In genomic region chr16:67709050-67709449, GRCh38 we compare ENCODE assay signal across 22 cellular contexts.
"Had no signal": no experiment of that assay in that cellular context is flagged by ENCODE, and none has a peak within 500 bp of the region (broad histone marks: within the 10 kb centered on the region; RNA-seq: fewer than 3 reads in every experiment).

No MANE protein-coding gene starts in this region.

- DNase-seq: central memory CD4-positive, alpha-beta T cell; dorsolateral prefrontal cortex; effector CD4-positive, alpha-beta T cell; endodermal cell; foreskin melanocyte; mesenchymal stem cell; mucosa of descending colon; naive B cell; stimulated activated CD4-positive, alpha-beta T cell treated with anti-CD3 and anti-CD28 coated beads, Interleukin-15, amount 100 ng/mL, for 24 hours; stimulated activated CD4-positive, alpha-beta T cell treated with anti-CD3 and anti-CD28 coated beads, Interleukin-4, amount 100 ng/mL, for 1 hour; stimulated activated naive CD4-positive, alpha-beta T cell treated with Interleukin-2 at 50 U/mL for 16 hours; testis; tibial artery had no signal

- H3K27me3 ChIP-seq: dorsolateral prefrontal cortex, esophagus muscularis mucosa, neutrophil, right atrium auricular region, testis, tibial artery had no signal

- H3K27ac ChIP-seq: dorsolateral prefrontal cortex, esophagus muscularis mucosa, neutrophil, parathyroid adenoma, right atrium auricular region, skin epidermis, testis, tibial artery had no signal

- H3K9ac ChIP-seq: parathyroid adenoma had no signal

- H2AFZ ChIP-seq: parathyroid adenoma had no signal

- ATAC-seq: mucosa of descending colon; natural killer cell treated with Interleukin-12 subunit alpha and Interleukin-12 subunit beta and Interleukin-15 and Interleukin-18, amount 100 ng/mL, for 72 hours; stimulated activated effector memory CD8-positive, alpha-beta T cell treated with anti-CD3 and anti-CD28 coated beads, Interleukin-12 subunit alpha, Interleukin-12 subunit beta, amount 100 ng/mL, for 72 hours had no signal

- H3K4me1 ChIP-seq: parathyroid adenoma, right atrium auricular region, testis, tibial artery had no signal

- H3K36me3 ChIP-seq: esophagus muscularis mucosa, neutrophil, right atrium auricular region, tibial artery had no signal

- FAIRE-seq: colon, keratinocyte had no signal

- H3K4me3 ChIP-seq: dorsolateral prefrontal cortex, esophagus muscularis mucosa, mucosa of descending colon, right atrium auricular region, skin epidermis, testis, tibial artery had no signal

- H3K9me3 ChIP-seq: esophagus muscularis mucosa, mucosa of descending colon, neutrophil, right atrium auricular region, testis, tibial artery had no signal
